ENCODE assay signal across 8 cellular contexts in genomic region chr7:158819571-158820203, GRCh38. TPM values are rescaled to one million over a fixed set of nuclear protein-coding genes. Genes with fewer than 3 reads are reported as not detected.
DNase-seq lines count a peak whose midpoint lies in the region; ATAC-seq and TF ChIP-seq lines count a peak whose summit lies in the region.

No MANE protein-coding gene starts in this region.

- H3K4me3 ChIP-seq in HEK293 (ENCODE audit: low read depth, low read length) (no peak overlapping the region), coronary artery (no peak overlapping the region), sigmoid colon (no peak overlapping the region)

- CTCF ChIA-PET in HEK293 (lab: Yijun Ruan, JAX) = interaction anchor here (0.6 kb wide), 1 partner anchor 10 kb away, joined by 3 read pairs; no protein-coding TSS in a partner anchor

- H3K27ac ChIP-seq in HEK293 (ENCODE audit: extremely low read depth, low read depth, low read length) (no peak overlapping the region), coronary artery (peak overlapping the region; percentile 89 to 97), sigmoid colon (peak overlapping the region; percentile 93 to 95 (median 94)), caudate nucleus (ENCODE audit: low read depth, low read length) (no peak overlapping the region)

- H3K4me1 ChIP-seq in HEK293 (ENCODE audit: control insufficient read depth, insufficient read depth, low read length) (peaks cover 2% of the 10 kb centered on the region; the same call in 1 of the 2 replicates), sigmoid colon (peaks cover 0 to 90% (median 85%) of the 10 kb centered on the region in 4 donors)

- peak; percentile 39 for DNase-seq in RPMI7951 (ENCODE audit: low read depth)
- no peak for DNase-seq in coronary artery (ENCODE audit: low spot score)
- no peak for DNase-seq in sigmoid colon
- DNase-seq in GM19240 (ENCODE audit: insufficient read length, low spot score) = no peak
- no peak for DNase-seq in caudate nucleus (lab: John Stamatoyannopoulos, UW)
- DNase-seq in dermis blood vessel endothelial cell = no peak

- TF ChIP-seq POLR2A in sigmoid colon (IDR thresholded peaks at IDR 0.05) = no peak

- no peaks in the 10 kb centered on the region for H3K36me3 ChIP-seq in HEK293 (ENCODE audit: control insufficient read depth in 2 of 2, insufficient read depth in 1 of 2, low read length in 2 of 2)
- H3K36me3 ChIP-seq in sigmoid colon = no peaks in the 10 kb centered on the region

- intact Hi-C loops in sigmoid colon (cut with DNase I) = no loop called here

- H3K27me3 ChIP-seq in sigmoid colon = no peaks in the 10 kb centered on the region

- TF ChIP-seq CTCF in HEK293 (tag by site-specific recombination; IDR thresholded peaks at IDR 0.05) (no peak), coronary artery (IDR thresholded peaks at IDR 0.05) (no peak), sigmoid colon (IDR thresholded peaks at IDR 0.05) (no peak)

- no peak for ATAC-seq in HG02870 (IDR thresholded peaks at IDR 0.05; ENCODE audit: unreplicated experiment)

- POLR2A ChIA-PET in HEK293 (lab: Yijun Ruan, JAX) = interaction anchor here (1.0 kb wide), 1 partner anchor 44 kb away, joined by 4 read pairs; no protein-coding TSS in a partner anchor

- WGBS in sigmoid colon, 2 donors = 61 to 68% methylated on average over 7 of the region's 7 CpGs

- TF ChIP-seq EP300 in sigmoid colon (IDR thresholded peaks at IDR 0.05) = no peak

- H3K9me3 ChIP-seq in HEK293 (ENCODE audit: control insufficient read depth, insufficient read depth, low read depth, low read length) (no peaks in the 10 kb centered on the region), sigmoid colon (no peaks in the 10 kb centered on the region)

TF ChIP-seq in HEK293, 187 proteins besides CTCF, POLR2A, EP300 and RAD21:
- TF ChIP-seq ZNF600 (tag by site-specific recombination; IDR thresholded peaks at IDR 0.05) (peak; percentile 22; the same call in 1 of the 2 replicates), SALL2 (tag by site-specific recombination; IDR thresholded peaks at IDR 0.05; ENCODE audit: borderline replicate concordance) (no peak)

RNA-seq across cellular contexts. Expression of gene ESYT2, which starts 9.6 kb away (rescaled TPM):
- 77.9 and 87.3 TPM in 2 replicates for total RNA-seq in RPMI7951 (2014; rRNA removed; shearing (Covaris generic))
- total RNA-seq in sigmoid colon (100 to 1,000 TPM; 105 to 127 (median 119) TPM), dermis blood vessel endothelial cell (67.6 and 82.1 TPM in 2 replicates)
- polyA plus RNA-seq in sigmoid colon = 10 to 100 TPM in 2 of 3 donors, 1 to 10 TPM in 1; 6.9 to 38.6 (median 11.4) TPM

RNA-seq across cellular contexts. Expression of gene DYNC2I1, which starts 36.7 kb away (rescaled TPM):
- total RNA-seq in RPMI7951 (2014; rRNA removed; shearing (Covaris generic)) = 5.4 and 6.2 TPM in 2 replicates
- total RNA-seq in sigmoid colon = 10 to 100 TPM; 22.1 to 35.3 (median 26.9) TPM
- 100 to 1,000 TPM in 1 of 3 donors, 1 to 10 TPM in 2; 8.7 to 107 (median 9.6) TPM for polyA plus RNA-seq in sigmoid colon
- total RNA-seq in dermis blood vessel endothelial cell = 4.9 and 5.3 TPM in 2 replicates

Comparison
In these comparisons a context has a peak if more than half of its experiments do, and no peak if none do; other contexts are left out.
1. H3K27ac ChIP-seq: peak in coronary artery (2 of 2) and sigmoid colon (4 of 4); none in HEK293 (single experiment) and caudate nucleus (single experiment).